23 cellular contexts compared by ENCODE assay signal in genomic region chr1:29601021-29601420, GRCh38.
A peak's percentile ranks its signal among the peaks of the same experiment; 100 is the strongest.
DNase-seq lines count a peak whose midpoint lies in the region; ATAC-seq and TF ChIP-seq lines count a peak whose summit lies in the region.
"Had no signal": no experiment of that assay in that cellular context is flagged by ENCODE, and none has a peak within 500 bp of the region (broad histone marks: within the 10 kb centered on the region; RNA-seq: fewer than 3 reads in every experiment).

No MANE protein-coding gene starts in this region.

- TF ChIP-seq CTCF in coronary artery (IDR thresholded peaks at IDR 0.05) (no peak), glutamatergic neuron (IDR thresholded peaks at IDR 0.05; ENCODE audit: partially characterized antibody, unreplicated experiment) (no peak)

- no peak overlapping the region for H3K4me3 ChIP-seq in coronary artery
- H3K4me3 ChIP-seq: A549; BLaER1 treated with 17β-estradiol and CSF1 and Interleukin-3, amounts not matched to agents 10 nM and 100 nM; HAP-1 had no signal

- no peak overlapping the region for H3K27ac ChIP-seq in coronary artery
- H3K27ac ChIP-seq: A549; BLaER1 treated with 17β-estradiol and CSF1 and Interleukin-3, amounts not matched to agents 10 nM and 100 nM had no signal

- CTCF ChIA-PET in activated CD8-positive, alpha-beta memory T cell treated with anti-CD3 and anti-CD28 coated beads, Interleukin-2, amount 10 ng/mL, durations not matched to agents 7 days and 5 days (lab: Charles Lee), result no interaction called here

- DNase-seq in activated CD8-positive, alpha-beta memory T cell treated with anti-CD3 and anti-CD28 coated beads, Interleukin-2, amount 10 ng/mL, durations not matched to agents 7 days and 5 days, result peak; percentile 19
- DNase-seq in activated CD8-positive, alpha-beta memory T cell treated with anti-CD3 and anti-CD28 coated beads, Interleukin-2, amount 50 U/mL, for 4 hours, result no peak
- DNase-seq in coronary artery (ENCODE audit: low spot score), result peak; percentile 19
- DNase-seq in islet precursor cell, result peak; percentile 26
- peak; percentile 58 for DNase-seq in posterior vena cava (ENCODE audit: low spot score)
- no peak for DNase-seq in HuH-7 (ENCODE audit: low spot score)
- no peak for DNase-seq in glutamatergic neuron
- DNase-seq: 8988T; ACHN; AML-193; BE2C; CD4-positive, alpha-beta T cell; CD8-positive, alpha-beta memory T cell; DMS 273 treated with DMSO at 0.1 percent for 48 hours; DMS79; EL; GDM1; GOT3; HFFc6 had no signal

- no peaks in the 10 kb centered on the region for H3K36me3 Mint-ChIP-seq in activated CD8-positive, alpha-beta memory T cell treated with anti-CD3 and anti-CD28 coated beads, Interleukin-2, amount 10 ng/mL, durations not matched to agents 7 days and 5 days
- peaks cover 19% of the 10 kb centered on the region for H3K36me3 Mint-ChIP-seq in glutamatergic neuron (ENCODE audit: unreplicated experiment)
- H3K36me3 Mint-ChIP-seq: CD14-positive monocyte; CD8-positive, alpha-beta memory T cell had no signal

- no peak overlapping the region for H3K4me3 Mint-ChIP-seq in activated CD8-positive, alpha-beta memory T cell treated with anti-CD3 and anti-CD28 coated beads, Interleukin-2, amount 10 ng/mL, durations not matched to agents 7 days and 5 days
- H3K4me3 Mint-ChIP-seq in glutamatergic neuron (ENCODE audit: unreplicated experiment), result no peak overlapping the region
- H3K4me3 Mint-ChIP-seq: CD14-positive monocyte; CD4-positive, alpha-beta T cell; CD8-positive, alpha-beta memory T cell; HFFc6 had no signal

- H3K27me3 Mint-ChIP-seq in activated CD8-positive, alpha-beta memory T cell treated with anti-CD3 and anti-CD28 coated beads, Interleukin-2, amount 10 ng/mL, durations not matched to agents 7 days and 5 days, result no peaks in the 10 kb centered on the region
- peaks cover 5% of the 10 kb centered on the region for H3K27me3 Mint-ChIP-seq in glutamatergic neuron (ENCODE audit: unreplicated experiment)

- H3K4me1 Mint-ChIP-seq in activated CD8-positive, alpha-beta memory T cell treated with anti-CD3 and anti-CD28 coated beads, Interleukin-2, amount 10 ng/mL, durations not matched to agents 7 days and 5 days, result no peaks in the 10 kb centered on the region
- no peaks in the 10 kb centered on the region for H3K4me1 Mint-ChIP-seq in glutamatergic neuron (ENCODE audit: low read depth, unreplicated experiment)
- H3K4me1 Mint-ChIP-seq: CD14-positive monocyte; CD8-positive, alpha-beta memory T cell had no signal

- no peak overlapping the region for H3K27ac Mint-ChIP-seq in activated CD8-positive, alpha-beta memory T cell treated with anti-CD3 and anti-CD28 coated beads, Interleukin-2, amount 10 ng/mL, durations not matched to agents 7 days and 5 days
- H3K27ac Mint-ChIP-seq in glutamatergic neuron (ENCODE audit: unreplicated experiment), result no peak overlapping the region
- H3K27ac Mint-ChIP-seq: CD14-positive monocyte; CD4-positive, alpha-beta T cell; CD8-positive, alpha-beta memory T cell; HFFc6 had no signal

- ATAC-seq in activated CD8-positive, alpha-beta memory T cell treated with anti-CD3 and anti-CD28 coated beads, Interleukin-2, amount 10 ng/mL, durations not matched to agents 7 days and 5 days, result no peak
- ATAC-seq: A549 had no signal

- no peaks in the 10 kb centered on the region for H3K9me3 Mint-ChIP-seq in activated CD8-positive, alpha-beta memory T cell treated with anti-CD3 and anti-CD28 coated beads, Interleukin-2, amount 10 ng/mL, durations not matched to agents 7 days and 5 days (ENCODE audit: low read depth)
- H3K9me3 Mint-ChIP-seq in glutamatergic neuron (ENCODE audit: unreplicated experiment), result peaks cover 4% of the 10 kb centered on the region
- H3K9me3 Mint-ChIP-seq: CD4-positive, alpha-beta T cell; CD8-positive, alpha-beta memory T cell had no signal

- intact Hi-C loops in posterior vena cava (cut with DNase I), result no loop called here

Comparison
In these comparisons a context has a peak if more than half of its experiments do, and no peak if none do; other contexts are left out.
1. DNase-seq: peak in activated CD8-positive, alpha-beta memory T cell treated with anti-CD3 and anti-CD28 coated beads, Interleukin-2, amount 10 ng/mL, durations not matched to agents 7 days and 5 days (single experiment), coronary artery (single experiment), islet precursor cell (single experiment) and posterior vena cava (single experiment); none in activated CD8-positive, alpha-beta memory T cell treated with anti-CD3 and anti-CD28 coated beads, Interleukin-2, amount 50 U/mL, for 4 hours (single experiment), HuH-7 (single experiment) and glutamatergic neuron (single experiment).